Comparison of ENCODE assay signal across 7 cellular contexts in the genomic region with DNA sequence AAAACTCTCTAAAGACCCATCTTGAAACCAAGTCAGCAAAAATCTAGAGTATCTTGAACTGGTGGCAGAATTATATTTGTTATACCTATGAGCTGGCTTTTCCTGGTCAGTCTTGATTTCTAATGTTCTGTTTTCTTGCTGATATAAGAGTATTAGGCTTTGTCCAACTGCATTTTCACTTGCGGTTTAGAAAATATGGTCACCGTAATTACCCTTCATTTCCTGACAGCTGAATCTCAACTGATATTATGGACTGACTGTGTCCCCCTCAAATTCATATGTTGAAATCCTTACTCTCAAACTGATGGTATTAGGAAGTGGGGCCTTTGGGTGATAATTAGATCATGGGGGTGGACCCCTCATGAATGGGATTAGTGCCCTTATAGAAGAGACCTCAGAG.
A peak's percentile ranks its signal among the peaks of the same experiment; 100 is the strongest.
DNase-seq lines count a peak whose midpoint lies in the region; ATAC-seq and TF ChIP-seq lines count a peak whose summit lies in the region.

No MANE protein-coding gene starts in this region.

- H3K27me3 ChIP-seq in rectal smooth muscle tissue (ENCODE audit: control insufficient read depth, insufficient read depth, low read length), result no peaks in the 10 kb centered on the region

- H3K9ac ChIP-seq in rectal smooth muscle tissue (ENCODE audit: low read length), result no peak overlapping the region

- peak overlapping the region; percentile 41 for H3K27ac ChIP-seq in KOPT-K1 (ENCODE audit: low read depth, low read length, poor library complexity, severe bottlenecking)
- H3K27ac ChIP-seq in coronary artery, result peak overlapping the region; percentile 49 to 76
- peak overlapping the region; percentile 2 for H3K27ac ChIP-seq in rectal smooth muscle tissue (ENCODE audit: low read depth, low read length)

- no peak for DNase-seq in coronary artery (ENCODE audit: low spot score)
- no peak for DNase-seq in activated effector memory CD4-positive, alpha-beta T cell treated with Interleukin-2 at 50 U/mL for 16 hours
- no peak for DNase-seq in NCI-H510A (lab: John Stamatoyannopoulos, UW)
- DNase-seq in activated CD4-positive, CD25-positive, alpha-beta regulatory T cell treated with anti-CD3 and anti-CD28 coated beads, Interleukin-2, amount 50 U/mL, for 72 hours, result no peak

- TF ChIP-seq CTCF in coronary artery (IDR thresholded peaks at IDR 0.05), result no peak

- no peaks in the 10 kb centered on the region for H3K36me3 ChIP-seq in KOPT-K1 (ENCODE audit: insufficient read depth, low read length)
- no peaks in the 10 kb centered on the region for H3K36me3 ChIP-seq in rectal smooth muscle tissue (ENCODE audit: control insufficient read depth, insufficient read depth, low read length)

- no peaks in the 10 kb centered on the region for H3K9me3 ChIP-seq in KOPT-K1 (ENCODE audit: insufficient read depth, low read length, poor library complexity, severe bottlenecking)

- H3K4me1 ChIP-seq in rectal smooth muscle tissue (ENCODE audit: control insufficient read depth, insufficient read depth, low read length), result no peaks in the 10 kb centered on the region

- ATAC-seq in GM18502 (IDR thresholded peaks at IDR 0.05; ENCODE audit: poor library complexity, unreplicated experiment), result peak; percentile 2

- H3K4me3 ChIP-seq in coronary artery, result no peak overlapping the region
- H3K4me3 ChIP-seq in rectal smooth muscle tissue (ENCODE audit: low read length), result no peak overlapping the region

Comparison
In these comparisons a context has a peak if more than half of its experiments do, and no peak if none do; other contexts are left out.
1. H3K27ac ChIP-seq: peak in every context shown above with its lines; median percentile 62 in coronary artery; 41 in KOPT-K1; 2 in rectal smooth muscle tissue.